Comparison of ENCODE assay signal across 41 cellular contexts in the genomic region with DNA sequence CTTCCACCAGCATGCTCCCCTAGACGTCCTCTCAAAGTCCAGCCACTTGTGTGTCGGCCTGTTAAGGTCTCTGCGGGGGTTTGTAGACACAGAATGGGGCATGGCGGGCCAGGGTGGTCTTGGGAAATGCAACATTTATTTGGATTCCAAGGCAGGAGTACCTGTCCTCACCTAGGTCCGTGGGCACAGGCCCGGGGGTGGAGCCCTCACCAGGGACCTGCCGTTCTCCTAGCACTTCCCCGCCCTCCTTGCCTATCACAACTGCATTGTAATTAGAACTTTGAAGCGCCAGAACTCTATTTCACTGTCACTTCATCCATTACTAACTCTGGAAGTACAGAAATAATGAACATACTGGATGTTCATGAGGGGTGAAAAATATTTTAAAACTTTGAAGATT.
"Had no signal": no experiment of that assay in that cellular context is flagged by ENCODE, and none has a peak within 500 bp of the region (broad histone marks: within the 10 kb centered on the region; RNA-seq: fewer than 3 reads in every experiment).

No MANE protein-coding gene starts in this region.

- H3K4me3 Mint-ChIP-seq: activated naive CD4-positive, alpha-beta T cell treated with anti-CD3 and anti-CD28 coated beads for 36 hours; activated naive CD4-positive, alpha-beta T cell treated with anti-CD3 and anti-CD28 coated beads, Interleukin-2, amount 10 ng/mL, durations not matched to agents 7 days and 5 days; activated naive CD4-positive, alpha-beta T cell treated with anti-CD3 and anti-CD28 coated beads, Interleukin-2, amount 50 U/mL, for 24 hours; activated naive CD8-positive, alpha-beta T cell; activated naive CD8-positive, alpha-beta T cell treated with anti-CD3 and anti-CD28 coated beads for 36 hours; activated naive CD8-positive, alpha-beta T cell treated with anti-CD3 and anti-CD28 coated beads, Interleukin-2, amount 10 ng/mL, durations not matched to agents 7 days and 5 days; activated naive CD8-positive, alpha-beta T cell treated with anti-CD3 and anti-CD28 coated beads, Interleukin-2, amount 50 U/mL, for 24 hours; activated T-cell treated with anti-CD3 and anti-CD28 coated beads, Interleukin-2, amount 50 U/mL, for 24 hours; activated T-cell treated with anti-CD3 and anti-CD28 coated beads, Interleukin-2, amount 50 U/mL, for 4 hours; activated T-cell treated with anti-CD3 and anti-CD28 coated beads, Interleukin-2, amount 50 U/mL, for 72 hours; activated T-helper 1 cell treated with anti-CD3 and anti-CD28 coated beads, Interleukin-12 subunit alpha, Interleukin-12 subunit beta, Interleukin-2, Interleukin-4 antibody, amounts not matched to agents 30 ng/mL and 10 ng/mL and 1 ng/mL, durations not matched to agents 14 hours and 24 hours and 36 hours; activated T-helper 17 cell treated with anti-CD3 and anti-CD28 coated beads, Interleukin-2, amount 50 U/mL, for 72 hours; brain; central memory CD8-positive, alpha-beta T cell had no signal

- H3K4me1 Mint-ChIP-seq: activated naive CD4-positive, alpha-beta T cell treated with anti-CD3 and anti-CD28 coated beads, Interleukin-2, amount 10 ng/mL, durations not matched to agents 7 days and 5 days; activated naive CD4-positive, alpha-beta T cell treated with anti-CD3 and anti-CD28 coated beads, Interleukin-2, amount 50 U/mL, for 24 hours; activated naive CD8-positive, alpha-beta T cell treated with anti-CD3 and anti-CD28 coated beads for 36 hours; activated naive CD8-positive, alpha-beta T cell treated with anti-CD3 and anti-CD28 coated beads, Interleukin-2, amount 10 ng/mL, durations not matched to agents 7 days and 5 days; activated naive CD8-positive, alpha-beta T cell treated with anti-CD3 and anti-CD28 coated beads, Interleukin-2, amount 50 U/mL, for 24 hours; activated T-helper 17 cell treated with anti-CD3 and anti-CD28 coated beads, Interleukin-2, amount 50 U/mL, for 72 hours; central memory CD8-positive, alpha-beta T cell had no signal

- ATAC-seq: activated naive CD4-positive, alpha-beta T cell treated with anti-CD3 and anti-CD28 coated beads, Interleukin-2, amount 50 U/mL, for 72 hours; activated naive CD8-positive, alpha-beta T cell treated with anti-CD3 and anti-CD28 coated beads, Interleukin-2, amount 50 U/mL, for 24 hours; activated T-cell treated with anti-CD3 and anti-CD28 coated beads, Interleukin-2, amount 50 U/mL, for 4 hours; activated T-cell treated with anti-CD3 and anti-CD28 coated beads, Interleukin-2, amount 50 U/mL, for 72 hours; activated T-helper 17 cell treated with anti-CD3 and anti-CD28 coated beads, Interleukin-2, amount 50 U/mL, for 72 hours; body of pancreas had no signal

- H3K9me3 Mint-ChIP-seq: activated naive CD4-positive, alpha-beta T cell treated with anti-CD3 and anti-CD28 coated beads for 36 hours; activated naive CD4-positive, alpha-beta T cell treated with anti-CD3 and anti-CD28 coated beads, Interleukin-2, amount 10 ng/mL, durations not matched to agents 7 days and 5 days; activated naive CD4-positive, alpha-beta T cell treated with anti-CD3 and anti-CD28 coated beads, Interleukin-2, amount 50 U/mL, for 24 hours; activated naive CD4-positive, alpha-beta T cell treated with anti-CD3 and anti-CD28 coated beads, Interleukin-2, amount 50 U/mL, for 72 hours; activated naive CD8-positive, alpha-beta T cell treated with anti-CD3 and anti-CD28 coated beads for 36 hours; activated naive CD8-positive, alpha-beta T cell treated with anti-CD3 and anti-CD28 coated beads, Interleukin-2, amount 10 ng/mL, durations not matched to agents 7 days and 5 days; activated naive CD8-positive, alpha-beta T cell treated with anti-CD3 and anti-CD28 coated beads, Interleukin-2, amount 50 U/mL, for 24 hours; activated T-cell treated with anti-CD3 and anti-CD28 coated beads, Interleukin-2, amount 50 U/mL, for 24 hours; activated T-cell treated with anti-CD3 and anti-CD28 coated beads, Interleukin-2, amount 50 U/mL, for 4 hours; activated T-cell treated with anti-CD3 and anti-CD28 coated beads, Interleukin-2, amount 50 U/mL, for 72 hours; activated T-helper 1 cell treated with anti-CD3 and anti-CD28 coated beads, Interleukin-12 subunit alpha, Interleukin-12 subunit beta, Interleukin-2, Interleukin-4 antibody, amounts not matched to agents 30 ng/mL and 10 ng/mL and 1 ng/mL, durations not matched to agents 14 hours and 24 hours and 36 hours; activated T-helper 17 cell treated with anti-CD3 and anti-CD28 coated beads, Interleukin-2, amount 50 U/mL, for 72 hours; activated T-helper 2 cell treated with anti-CD3 and anti-CD28 coated beads, Interferon-gamma antibody, Interleukin-2, Interleukin-4, amounts not matched to agents 10 μg/mL and 5 μg/mL and 100 μg/mL, durations not matched to agents 14 hours and 24 hours and 36 hours had no signal

- FAIRE-seq: astrocyte, bronchial epithelial cell had no signal

- H3K36me3 ChIP-seq: adrenal gland, ascending aorta, brain microvascular endothelial cell, breast epithelium, cardiac muscle cell had no signal

- H3K4me1 ChIP-seq: adrenal gland, ascending aorta, body of pancreas, breast epithelium had no signal

- H3K36me3 Mint-ChIP-seq: activated naive CD4-positive, alpha-beta T cell treated with anti-CD3 and anti-CD28 coated beads, Interleukin-2, amount 10 ng/mL, durations not matched to agents 7 days and 5 days; activated naive CD4-positive, alpha-beta T cell treated with anti-CD3 and anti-CD28 coated beads, Interleukin-2, amount 50 U/mL, for 24 hours; activated naive CD4-positive, alpha-beta T cell treated with anti-CD3 and anti-CD28 coated beads, Interleukin-2, amount 50 U/mL, for 72 hours; activated naive CD8-positive, alpha-beta T cell; activated naive CD8-positive, alpha-beta T cell treated with anti-CD3 and anti-CD28 coated beads for 36 hours; activated naive CD8-positive, alpha-beta T cell treated with anti-CD3 and anti-CD28 coated beads, Interleukin-2, amount 10 ng/mL, durations not matched to agents 7 days and 5 days; brain had no signal

- H3K27ac ChIP-seq: adrenal gland, ascending aorta, body of pancreas, brain microvascular endothelial cell, breast epithelium, cardiac muscle cell had no signal

- H3K4me3 ChIP-seq: adrenal gland, ascending aorta, body of pancreas, breast epithelium, cardiac muscle cell had no signal

- DNase-seq: activated effector memory CD4-positive, alpha-beta T cell treated with anti-CD3 and anti-CD28 coated beads, Interleukin-2, amount 50 U/mL, for 16 hours; activated effector memory CD4-positive, alpha-beta T cell treated with Interleukin-2 at 50 U/mL for 16 hours; activated gamma-delta T cell; activated gamma-delta T cell treated with Interleukin-2 at 50 U/mL for 16 hours; activated naive CD4-positive, alpha-beta T cell; activated naive CD4-positive, alpha-beta T cell treated with anti-CD3 and anti-CD28 coated beads for 36 hours; activated naive CD4-positive, alpha-beta T cell treated with anti-CD3 and anti-CD28 coated beads, Interleukin-2, amount 10 ng/mL, durations not matched to agents 7 days and 5 days; activated naive CD4-positive, alpha-beta T cell treated with anti-CD3 and anti-CD28 coated beads, Interleukin-2, amount 50 U/mL, for 16 hours; activated naive CD4-positive, alpha-beta T cell treated with Interleukin-2 at 50 U/mL for 16 hours; activated naive CD8-positive, alpha-beta T cell treated with anti-CD3 and anti-CD28 coated beads for 36 hours; activated naive CD8-positive, alpha-beta T cell treated with anti-CD3 and anti-CD28 coated beads, Interleukin-2, amount 10 ng/mL, durations not matched to agents 7 days and 5 days; activated naive CD8-positive, alpha-beta T cell treated with anti-CD3 and anti-CD28 coated beads, Interleukin-2, amount 50 U/mL, for 24 hours; activated T-cell treated with anti-CD3 and anti-CD28 coated beads for 4 hours; activated T-cell treated with anti-CD3 and anti-CD28 coated beads, Interleukin-2, amount 50 U/mL, for 1 hour; activated T-cell treated with anti-CD3 and anti-CD28 coated beads, Interleukin-2, amount 50 U/mL, for 24 hours; activated T-cell treated with anti-CD3 and anti-CD28 coated beads, Interleukin-2, amount 50 U/mL, for 4 hours; activated T-cell treated with anti-CD3 and anti-CD28 coated beads, Interleukin-2, amount 50 U/mL, for 48 hours; activated T-cell treated with anti-CD3 and anti-CD28 coated beads, Interleukin-2, amount 50 U/mL, for 72 hours; adrenal gland; amniotic stem cell; amygdala; anterior cingulate cortex; aorta; body of pancreas; brain microvascular endothelial cell; caudate nucleus; central memory CD4-positive, alpha-beta T cell; cerebellar nuclear complex had no signal

- H3K9me3 ChIP-seq: adrenal gland, ascending aorta, body of pancreas, breast epithelium had no signal

- H3K27ac Mint-ChIP-seq: activated naive CD4-positive, alpha-beta T cell treated with anti-CD3 and anti-CD28 coated beads for 36 hours; activated naive CD4-positive, alpha-beta T cell treated with anti-CD3 and anti-CD28 coated beads, Interleukin-2, amount 10 ng/mL, durations not matched to agents 7 days and 5 days; activated naive CD4-positive, alpha-beta T cell treated with anti-CD3 and anti-CD28 coated beads, Interleukin-2, amount 50 U/mL, for 24 hours; activated naive CD4-positive, alpha-beta T cell treated with anti-CD3 and anti-CD28 coated beads, Interleukin-2, amount 50 U/mL, for 72 hours; activated naive CD8-positive, alpha-beta T cell; activated naive CD8-positive, alpha-beta T cell treated with anti-CD3 and anti-CD28 coated beads for 36 hours; activated naive CD8-positive, alpha-beta T cell treated with anti-CD3 and anti-CD28 coated beads, Interleukin-2, amount 10 ng/mL, durations not matched to agents 7 days and 5 days; activated naive CD8-positive, alpha-beta T cell treated with anti-CD3 and anti-CD28 coated beads, Interleukin-2, amount 50 U/mL, for 24 hours; activated T-cell treated with anti-CD3 and anti-CD28 coated beads, Interleukin-2, amount 50 U/mL, for 24 hours; activated T-cell treated with anti-CD3 and anti-CD28 coated beads, Interleukin-2, amount 50 U/mL, for 72 hours; activated T-helper 1 cell treated with anti-CD3 and anti-CD28 coated beads, Interleukin-12 subunit alpha, Interleukin-12 subunit beta, Interleukin-2, Interleukin-4 antibody, amounts not matched to agents 30 ng/mL and 10 ng/mL and 1 ng/mL, durations not matched to agents 14 hours and 24 hours and 36 hours; activated T-helper 17 cell treated with anti-CD3 and anti-CD28 coated beads, Interleukin-2, amount 50 U/mL, for 72 hours; activated T-helper 2 cell treated with anti-CD3 and anti-CD28 coated beads, Interferon-gamma antibody, Interleukin-2, Interleukin-4, amounts not matched to agents 10 μg/mL and 5 μg/mL and 100 μg/mL, durations not matched to agents 14 hours and 24 hours and 36 hours; brain had no signal

- H3K27me3 ChIP-seq: adrenal gland, ascending aorta, body of pancreas, brain microvascular endothelial cell, breast epithelium, cardiac muscle cell had no signal

- H3K27me3 Mint-ChIP-seq: activated naive CD4-positive, alpha-beta T cell treated with anti-CD3 and anti-CD28 coated beads, Interleukin-2, amount 10 ng/mL, durations not matched to agents 7 days and 5 days; central memory CD8-positive, alpha-beta T cell had no signal
